ENCODE assay signal across 8 cellular contexts in the genomic region with DNA sequence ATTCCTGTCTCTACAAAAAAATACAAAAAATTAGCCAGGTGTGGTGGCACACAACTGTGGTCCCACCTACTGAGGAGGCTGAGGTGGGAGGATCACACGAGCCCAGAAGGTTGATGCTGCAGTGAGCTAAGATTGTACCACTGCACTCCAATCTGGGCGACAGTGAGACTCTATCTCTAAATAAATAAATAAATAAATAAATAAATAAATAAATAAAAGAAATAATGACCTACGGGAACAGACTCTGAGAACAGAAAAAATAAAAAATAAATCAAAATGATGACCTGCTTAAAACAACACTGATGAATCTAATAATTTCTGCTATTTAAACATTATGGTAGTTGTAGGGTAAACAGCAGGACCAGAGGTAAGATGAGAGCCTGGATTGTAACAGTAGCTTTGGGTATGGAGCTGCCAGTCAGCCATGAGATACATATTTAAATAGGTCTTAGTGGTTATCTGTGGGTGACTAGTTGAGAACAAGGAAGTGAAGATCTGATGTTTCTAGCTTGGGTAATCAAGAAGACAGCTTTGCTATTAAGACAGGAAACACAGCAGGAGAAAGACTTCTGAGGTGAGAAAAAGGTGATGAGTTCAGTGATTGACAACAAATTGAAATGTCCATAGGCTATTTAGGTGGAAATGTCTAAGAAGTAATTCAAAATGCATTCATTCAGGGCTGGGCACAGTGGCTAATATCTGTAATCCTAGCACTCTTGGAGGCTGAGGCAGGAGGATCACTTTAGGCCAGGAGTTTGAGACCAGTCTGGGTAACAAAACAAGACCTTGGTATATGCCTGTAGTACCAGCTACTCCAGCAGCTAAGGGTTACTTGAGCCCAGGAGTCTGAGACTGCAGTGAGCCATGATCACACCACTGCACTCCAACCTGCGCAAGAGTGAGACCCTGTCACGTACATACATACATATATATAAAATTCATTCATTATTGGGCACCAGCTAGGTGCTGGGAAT. TPM values are rescaled to one million over a fixed set of nuclear protein-coding genes. Genes with fewer than 3 reads are reported as not detected.
DNase-seq lines count a peak whose midpoint lies in the region; ATAC-seq, FAIRE-seq and TF ChIP-seq lines count a peak whose summit lies in the region.

No MANE protein-coding gene starts in this region.

- TF ChIP-seq RAD21 in K562 (CRISPR knock-in tag; conservative IDR thresholded peaks at IDR 0.05 in 1 of 2, IDR thresholded peaks at IDR 0.05 in 1 of 2), result no peak

- H3K36me3 ChIP-seq in K562 (ENCODE audit: control insufficient read depth, insufficient read depth, low read length) (peaks cover 92% of the 10 kb centered on the region), gastrocnemius medialis (no peaks in the 10 kb centered on the region)

- H3K27me3 ChIP-seq in K562 (ENCODE audit: control insufficient read depth in 2 of 2, insufficient read depth in 2 of 2, low read length in 2 of 2), result no peaks in the 10 kb centered on the region
- no peaks in the 10 kb centered on the region for H3K27me3 ChIP-seq in gastrocnemius medialis

- peak; percentile 90 for ATAC-seq in GM21515 (IDR thresholded peaks at IDR 0.05; ENCODE audit: unreplicated experiment)
- ATAC-seq in HG03520 (IDR thresholded peaks at IDR 0.05; ENCODE audit: unreplicated experiment), result peak; percentile 86
- ATAC-seq in K562, result peak; percentile 36
- ATAC-seq in gastrocnemius medialis, result no peak

- BruUV-seq in K562 (replicated peaks; lab: Mats Ljungman, UMichigan), result no TSS peak

- no peak overlapping the region for H3K4me3 ChIP-seq in K562
- no peak overlapping the region for H3K4me3 ChIP-seq in gastrocnemius medialis

- no peaks in the 10 kb centered on the region for H4K20me1 ChIP-seq in K562 (replicated peaks; ENCODE audit: control insufficient read depth, insufficient read depth, low read length)

- no peak for TF ChIP-seq EP300 in K562 (IDR thresholded peaks at IDR 0.05; ENCODE audit: low read length)

- TF ChIP-seq CTCF in GM13977 (IDR thresholded peaks at IDR 0.05; ENCODE audit: extremely low read depth, insufficient read depth, missing control alignments) (no peak), K562 (IDR thresholded peaks at IDR 0.05 in 2 of 3, conservative IDR thresholded peaks at IDR 0.05 in 1 of 3; ENCODE audit: insufficient read depth in 2 of 3, low read depth in 1 of 3, low read length in 3 of 3) (no peak), gastrocnemius medialis (IDR thresholded peaks at IDR 0.05 in 4 of 5, conservative IDR thresholded peaks at IDR 0.05 in 1 of 5) (no peak)

- no peak overlapping the region for H3K9ac ChIP-seq in K562 (ENCODE audit: insufficient read depth in 1 of 2, low read depth in 2 of 2, low read length in 2 of 2)

- H3K79me2 ChIP-seq in K562 (ENCODE audit: control insufficient read depth, insufficient read depth, low read length), result peaks cover 95% of the 10 kb centered on the region

- intact Hi-C loops in K562 (cut with micrococcal nuclease) (no loop called here), gastrocnemius medialis (cut with DNase I; ENCODE audit: low total_unique reads) (no loop called here)

- peaks cover 0 to 17% of the 10 kb centered on the region in 2 experiments; a peak in 3 of 5 replicates for H3K4me1 ChIP-seq in K562 (replicated peaks in 1 of 2; ENCODE audit: control insufficient read depth in 2 of 2, insufficient read depth in 2 of 2, low read length in 2 of 2)
- H3K4me1 ChIP-seq in gastrocnemius medialis, result peaks cover 0 to under 1% of the 10 kb centered on the region in 2 donors

- H3K9me1 ChIP-seq in K562 (ENCODE audit: control insufficient read depth, insufficient read depth, low read length), result no peaks in the 10 kb centered on the region

- TF ChIP-seq POLR2A in K562 (conservative IDR thresholded peaks at IDR 0.05), result no peak
- no peak for TF ChIP-seq POLR2A in gastrocnemius medialis (IDR thresholded peaks at IDR 0.05)

- H3K27ac ChIP-seq in K562 (ENCODE audit: extremely low read depth, low read depth, low read length) (no peak overlapping the region), gastrocnemius medialis (no peak overlapping the region)

- H3K4me2 ChIP-seq in K562 (ENCODE audit: insufficient read depth, low read length), result no peak overlapping the region

- in situ Hi-C loops in GM13977 (cut with MboI; ENCODE audit: low pct_unique_long_range_greater_than_20kb, low sequenced_read_pairs, unreplicated experiment) (no loop called here), K562 (cut with MboI) (no loop called here), gastrocnemius medialis (cut with MboI; ENCODE audit: low sequenced_read_pairs in 4 of 4) (no loop called here)

- POLR2A ChIA-PET in K562 (lab: Yijun Ruan, JAX), result interaction anchor here (0.6 to 3.3 kb wide), 7 partner anchors 8 to 1616 kb away, joined by 3 to 20 read pairs (median 4); no protein-coding TSS in a partner anchor

- H2AFZ ChIP-seq in K562 (ENCODE audit: low read depth, low read length), result no peak overlapping the region

- WGBS in K562 (ENCODE audit: insufficient coverage, low coverage, missing lambda C conversion rate), result 93% methylated on average over 5 of the region's 5 CpGs

- DNase-seq in GM13977 (ENCODE audit: low spot score), result peak; percentile 64
- DNase-seq in K562 (ENCODE audit: extremely low read depth in 1 of 4, low spot score in 3 of 4), result no peak
- DNase-seq in gastrocnemius medialis, result no peak
- no peak for DNase-seq in cortex of kidney (lab: John Stamatoyannopoulos, UW)
- no peak for DNase-seq in NCI-H187 (lab: John Stamatoyannopoulos, UW)
- no peak for DNase-seq in cerebellum (ENCODE audit: low spot score)

- no peaks in the 10 kb centered on the region for H3K9me3 ChIP-seq in K562 (replicated peaks; ENCODE audit: control insufficient read depth, insufficient read depth, low read depth, low read length)
- no peaks in the 10 kb centered on the region for H3K9me3 ChIP-seq in gastrocnemius medialis

- FAIRE-seq in K562 (lab: Jason Lieb, UNC), result peak; percentile 44

- CTCF ChIA-PET in K562 (lab: Yijun Ruan, JAX; ENCODE audit: low intra/inter-chr PET ratio), result no interaction called here

TF ChIP-seq in K562, 482 proteins besides CTCF, POLR2A, EP300 and RAD21 (continues in another document):
- TF ChIP-seq TBP (optimal IDR thresholded peaks at IDR 0.05; ENCODE audit: low read depth, low read length) (no peak), NR2F6 (CRISPR knock-in tag; IDR thresholded peaks at IDR 0.05) (no peak), ZNF146 (CRISPR knock-in tag; IDR thresholded peaks at IDR 0.05; ENCODE audit: unreplicated experiment) (no peak)
- TF ChIP-seq, protein P1, sequence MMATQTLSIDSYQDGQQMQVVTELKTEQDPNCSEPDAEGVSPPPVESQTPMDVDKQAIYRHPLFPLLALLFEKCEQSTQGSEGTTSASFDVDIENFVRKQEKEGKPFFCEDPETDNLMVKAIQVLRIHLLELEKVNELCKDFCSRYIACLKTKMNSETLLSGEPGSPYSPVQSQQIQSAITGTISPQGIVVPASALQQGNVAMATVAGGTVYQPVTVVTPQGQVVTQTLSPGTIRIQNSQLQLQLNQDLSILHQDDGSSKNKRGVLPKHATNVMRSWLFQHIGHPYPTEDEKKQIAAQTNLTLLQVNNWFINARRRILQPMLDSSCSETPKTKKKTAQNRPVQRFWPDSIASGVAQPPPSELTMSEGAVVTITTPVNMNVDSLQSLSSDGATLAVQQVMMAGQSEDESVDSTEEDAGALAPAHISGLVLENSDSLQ (IDR thresholded peaks at IDR 0.05), result peak; percentile 55
- TF ChIP-seq, protein P2, sequence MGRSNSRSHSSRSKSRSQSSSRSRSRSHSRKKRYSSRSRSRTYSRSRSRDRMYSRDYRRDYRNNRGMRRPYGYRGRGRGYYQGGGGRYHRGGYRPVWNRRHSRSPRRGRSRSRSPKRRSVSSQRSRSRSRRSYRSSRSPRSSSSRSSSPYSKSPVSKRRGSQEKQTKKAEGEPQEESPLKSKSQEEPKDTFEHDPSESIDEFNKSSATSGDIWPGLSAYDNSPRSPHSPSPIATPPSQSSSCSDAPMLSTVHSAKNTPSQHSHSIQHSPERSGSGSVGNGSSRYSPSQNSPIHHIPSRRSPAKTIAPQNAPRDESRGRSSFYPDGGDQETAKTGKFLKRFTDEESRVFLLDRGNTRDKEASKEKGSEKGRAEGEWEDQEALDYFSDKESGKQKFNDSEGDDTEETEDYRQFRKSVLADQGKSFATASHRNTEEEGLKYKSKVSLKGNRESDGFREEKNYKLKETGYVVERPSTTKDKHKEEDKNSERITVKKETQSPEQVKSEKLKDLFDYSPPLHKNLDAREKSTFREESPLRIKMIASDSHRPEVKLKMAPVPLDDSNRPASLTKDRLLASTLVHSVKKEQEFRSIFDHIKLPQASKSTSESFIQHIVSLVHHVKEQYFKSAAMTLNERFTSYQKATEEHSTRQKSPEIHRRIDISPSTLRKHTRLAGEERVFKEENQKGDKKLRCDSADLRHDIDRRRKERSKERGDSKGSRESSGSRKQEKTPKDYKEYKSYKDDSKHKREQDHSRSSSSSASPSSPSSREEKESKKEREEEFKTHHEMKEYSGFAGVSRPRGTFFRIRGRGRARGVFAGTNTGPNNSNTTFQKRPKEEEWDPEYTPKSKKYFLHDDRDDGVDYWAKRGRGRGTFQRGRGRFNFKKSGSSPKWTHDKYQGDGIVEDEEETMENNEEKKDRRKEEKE (IDR thresholded peaks at IDR 0.05; ENCODE audit: borderline replicate concordance in 1 of 2, control insufficient read depth in 1 of 2, low read depth in 2 of 2, low read length in 1 of 2), result 0 out of 4 replicates have a peak, but pooled peaks of 1 of the 2 experiments have one; percentile 8

RNA-seq across cellular contexts. Expression of a gene that starts 11.0 kb away (rescaled TPM):
- total RNA-seq in K562 (2011; cell fraction: chromatin; rRNA removed; ENCODE audit: low replicate concordance), result 42.1 and 93.4 TPM in 2 replicates
- total RNA-seq in K562 (2011; cell fraction: nucleolus; rRNA removed), result 32.7 and 49.0 TPM in 2 replicates
- 61.5 and 67.7 TPM in 2 replicates for total RNA-seq in K562 (2011; cell fraction: nucleoplasm; rRNA removed)
- 20.3 and 24.3 TPM in 2 replicates for total RNA-seq in K562 (2014; rRNA removed)
- total RNA-seq in K562 (2014; rRNA removed; fragmentation: Illumina TruSeq; extraction: Trizol), result 21.8 and 29.5 TPM in 2 replicates
- total RNA-seq in K562 (2015; rRNA removed; fragmentation: Illumina TruSeq; extraction: Trizol), result 23.8 and 25.4 TPM in 2 replicates
- 35.4 and 39.5 TPM in 2 replicates for total RNA-seq in K562 (2021)
- 26.2 and 40.7 TPM in 2 replicates for polyA plus RNA-seq in K562 (2011; rRNA removed)
- polyA plus RNA-seq in K562 (2011; cell fraction: cytosol; rRNA removed), result 10.7 and 19.3 TPM in 2 replicates
- polyA plus RNA-seq in K562 (2011; cell fraction: nucleus; rRNA removed), result 34.2 and 35.9 TPM in 2 replicates
- polyA plus RNA-seq in K562 (2012), result 30.1 and 36.5 TPM in 2 replicates
- 35.4 and 38.1 TPM in 2 replicates for polyA plus RNA-seq in K562 (2014; fragmentation: Illumina TruSeq; extraction: Trizol)
- polyA plus RNA-seq in K562 (2014; fragmentation: Nextera tagmentation; extraction: Ambion mirVana), result 10 to 100 TPM; 13.6 to 18.8 TPM
- 30.4 and 30.5 TPM in 2 replicates for polyA plus RNA-seq in K562 (2014; rRNA removed)
- 30.0 and 36.5 TPM in 2 replicates for polyA minus RNA-seq in K562 (2011; rRNA and poly(A)+ RNA removed)
- 10.1 and 12.3 TPM in 2 replicates for polyA minus RNA-seq in K562 (2011; cell fraction: cytosol; rRNA and poly(A)+ RNA removed)
- polyA minus RNA-seq in K562 (2011; cell fraction: nucleus; rRNA and poly(A)+ RNA removed), result 21.9 and 33.2 TPM in 2 replicates
- 10 to 100 TPM in 2 of 4 donors, 1 to 10 TPM in 2; 6.7 to 20.8 (median 9.7) TPM for total RNA-seq in gastrocnemius medialis
- total RNA-seq in cerebellum, result 71.3 TPM

Comparison
In these comparisons a context has a peak if more than half of its experiments do, and no peak if none do; other contexts are left out.
1. ATAC-seq: peak in GM21515 (single experiment), HG03520 (single experiment) and K562 (single experiment); none in gastrocnemius medialis (0 of 2).